In the genomic region with DNA sequence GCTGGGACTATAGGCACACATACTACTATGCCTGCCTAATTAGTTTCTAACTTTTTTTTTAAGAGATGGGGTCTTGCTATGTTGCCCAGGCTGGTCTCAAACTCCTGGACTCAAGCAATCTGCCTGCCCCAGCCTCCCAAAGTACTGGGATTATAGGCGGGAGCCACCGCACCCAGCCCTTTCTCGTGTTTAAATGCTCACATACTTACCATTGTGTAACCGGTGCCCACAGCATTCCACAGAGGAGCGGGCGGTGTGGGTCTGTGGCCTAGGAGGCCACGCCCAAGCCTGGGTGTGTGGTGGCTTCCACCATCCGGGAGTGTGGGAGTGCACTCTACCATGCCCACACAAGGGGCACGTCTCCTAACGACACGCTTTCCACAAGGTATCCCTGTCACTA, we compare ENCODE assay signal across 19 cellular contexts.
"Had no signal": no experiment of that assay in that cellular context is flagged by ENCODE, and none has a peak within 500 bp of the region (broad histone marks: within the 10 kb centered on the region; RNA-seq: fewer than 3 reads in every experiment).

No MANE protein-coding gene starts in this region.

- H3K27ac ChIP-seq: ascending aorta, epithelial cell of prostate, right atrium auricular region, transverse colon had no signal

- H3K4me3 ChIP-seq: ascending aorta, right atrium auricular region, transverse colon had no signal

- ATAC-seq: natural killer cell had no signal

- H3K27me3 ChIP-seq: ascending aorta, right atrium auricular region, transverse colon had no signal

- H3K4me1 ChIP-seq: ascending aorta, transverse colon had no signal

- H3K9me3 ChIP-seq: ascending aorta, right atrium auricular region, transverse colon had no signal

- H3K36me3 ChIP-seq: transverse colon had no signal

- DNase-seq: activated CD4-positive, alpha-beta T cell treated with anti-CD3 and anti-CD28 coated beads for 1 hour; activated CD4-positive, alpha-beta T cell treated with anti-CD3 and anti-CD28 coated beads, Interleukin-2, amount 50 U/mL, for 4 hours; activated naive CD4-positive, alpha-beta T cell; activated naive CD8-positive, alpha-beta T cell treated with anti-CD3 and anti-CD28 coated beads, Interleukin-2, amount 10 ng/mL, durations not matched to agents 7 days and 5 days; activated T-cell treated with anti-CD3 and anti-CD28 coated beads for 4 hours; dermis blood vessel endothelial cell; hippocampal formation; kidney; mesenchymal stem cell; natural killer cell; small intestine; stimulated activated CD4-positive, alpha-beta T cell treated with anti-CD3 and anti-CD28 coated beads, Interleukin-4, amount 100 ng/mL, for 24 hours; stimulated activated naive CD4-positive, alpha-beta T cell; T-helper 1 cell; T1000; transverse colon had no signal
